18 cellular contexts compared by ENCODE assay signal in the genomic region with DNA sequence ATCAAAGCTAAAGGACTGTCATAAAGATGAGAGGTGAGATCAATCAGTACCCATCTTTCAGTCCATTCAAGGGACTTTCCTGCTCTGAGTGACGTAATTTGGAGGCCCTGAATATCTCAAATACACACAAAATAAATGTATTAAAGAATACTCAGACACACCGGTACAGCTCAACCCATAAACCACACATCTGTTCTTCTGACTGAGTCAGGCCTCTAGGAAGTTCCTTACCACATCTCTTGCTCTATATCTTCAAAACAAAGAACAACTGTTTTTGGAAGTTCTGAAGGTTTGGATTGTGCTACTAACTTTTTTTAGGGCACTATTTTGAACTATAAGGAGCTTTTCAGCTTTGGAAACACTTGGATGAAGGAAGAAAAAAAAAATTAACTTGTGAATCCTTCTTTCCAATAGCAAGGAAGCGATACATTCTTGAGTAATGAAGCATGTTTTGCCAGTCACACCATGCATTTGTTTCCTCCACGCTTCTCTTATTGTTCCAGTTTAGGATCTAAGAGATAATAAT.
DNase-seq lines count a peak whose midpoint lies in the region; FAIRE-seq and TF ChIP-seq lines count a peak whose summit lies in the region.
"Had no signal": no experiment of that assay in that cellular context is flagged by ENCODE, and none has a peak within 500 bp of the region (broad histone marks: within the 10 kb centered on the region; RNA-seq: fewer than 3 reads in every experiment).

No MANE protein-coding gene starts in this region.

- no peaks in the 10 kb centered on the region for H3K36me3 Mint-ChIP-seq in neural progenitor cell

- no peak overlapping the region for H3K4me3 ChIP-seq in Peyer's patch
- no peak overlapping the region for H3K4me3 ChIP-seq in neural progenitor cell
- H3K4me3 ChIP-seq: BLaER1 treated with 17β-estradiol and CSF1 and Interleukin-3, amounts not matched to agents 10 nM and 100 nM had no signal

- no peaks in the 10 kb centered on the region for H3K9me3 Mint-ChIP-seq in neural progenitor cell
- H3K9me3 Mint-ChIP-seq: activated CD4-positive, alpha-beta T cell treated with anti-CD3 and anti-CD28 coated beads, Interleukin-2, amount 10 ng/mL, durations not matched to agents 24 days and 14 days had no signal

- H3K4me3 Mint-ChIP-seq in neural progenitor cell, result no peak overlapping the region
- H3K4me3 Mint-ChIP-seq: activated CD4-positive, alpha-beta T cell treated with anti-CD3 and anti-CD28 coated beads, Interleukin-2, amount 10 ng/mL, durations not matched to agents 24 days and 14 days had no signal

- no peak overlapping the region for H2AFZ ChIP-seq in neural progenitor cell (replicated peaks)

- no peaks in the 10 kb centered on the region for H3K27me3 ChIP-seq in Peyer's patch
- no peaks in the 10 kb centered on the region for H3K27me3 ChIP-seq in neural progenitor cell
- H3K27me3 ChIP-seq: BLaER1 treated with 17β-estradiol and CSF1 and Interleukin-3, amounts not matched to agents 10 nM and 100 nM had no signal

- DNase-seq in EH (ENCODE audit: low read depth) (peak; percentile 53), NCI-H460 (ENCODE audit: extremely low read depth, low read depth) (peak; percentile 45), dedifferentiated amniotic fluid mesenchymal stem cell (ENCODE audit: extremely low spot score) (peak; percentile 14), myocyte (ENCODE audit: low read depth) (peak; percentile 40), HTR-8/SVneo (ENCODE audit: insufficient read length, low spot score) (no peak), Peyer's patch (no peak), neural progenitor cell (ENCODE audit: low spot score) (no peak), amygdala (lab: John Stamatoyannopoulos, UW) (no peak)
- DNase-seq: activated CD4-positive, alpha-beta T cell treated with anti-CD3 and anti-CD28 coated beads, Interleukin-2, amount 10 ng/mL, durations not matched to agents 24 days and 14 days; anterior cingulate cortex; erythroblast; midbrain; NCI-H1092; NCI-H446 treated with DMSO at 0.1 percent for 48 hours; posterior cingulate gyrus; stimulated activated CD4-positive, alpha-beta T cell treated with anti-CD3 and anti-CD28 coated beads, Interleukin-1b, Interleukin-23, amount 100 ng/mL, for 48 hours; T-helper 2 cell had no signal

- H3K9me3 ChIP-seq in Peyer's patch (no peaks in the 10 kb centered on the region), neural progenitor cell (ENCODE audit: low read depth) (no peaks in the 10 kb centered on the region)
- H3K9me3 ChIP-seq: BLaER1 treated with 17β-estradiol and CSF1 and Interleukin-3, amounts not matched to agents 10 nM and 100 nM had no signal

- no peaks in the 10 kb centered on the region for H3K27me3 Mint-ChIP-seq in neural progenitor cell (ENCODE audit: insufficient read depth, low read depth)
- H3K27me3 Mint-ChIP-seq: activated CD4-positive, alpha-beta T cell treated with anti-CD3 and anti-CD28 coated beads, Interleukin-2, amount 10 ng/mL, durations not matched to agents 24 days and 14 days had no signal

- TF ChIP-seq CTCF in Peyer's patch (IDR thresholded peaks at IDR 0.05) (no peak), neural progenitor cell (IDR thresholded peaks at IDR 0.05) (no peak)

- H3K4me1 ChIP-seq in Peyer's patch (no peaks in the 10 kb centered on the region), neural progenitor cell (no peaks in the 10 kb centered on the region)
- H3K4me1 ChIP-seq: BLaER1 treated with 17β-estradiol and CSF1 and Interleukin-3, amounts not matched to agents 10 nM and 100 nM had no signal

- H3K4me2 ChIP-seq in neural progenitor cell, result no peak overlapping the region
- H3K4me2 ChIP-seq: BLaER1 treated with 17β-estradiol and CSF1 and Interleukin-3, amounts not matched to agents 10 nM and 100 nM had no signal

- no peaks in the 10 kb centered on the region for H3F3A ChIP-seq in neural progenitor cell (ENCODE audit: low read depth)

- FAIRE-seq in HTR-8/SVneo (lab: Jason Lieb, UNC), result no peak

- H3K79me2 ChIP-seq in neural progenitor cell (ENCODE audit: low read depth), result no peaks in the 10 kb centered on the region

- H3K27ac ChIP-seq in Peyer's patch, result no peak overlapping the region
- no peak overlapping the region for H3K27ac ChIP-seq in neural progenitor cell
- H3K27ac ChIP-seq: BLaER1 treated with 17β-estradiol and CSF1 and Interleukin-3, amounts not matched to agents 10 nM and 100 nM had no signal

- no peak overlapping the region for H3K9ac ChIP-seq in neural progenitor cell
- H3K9ac ChIP-seq: BLaER1 treated with 17β-estradiol and CSF1 and Interleukin-3, amounts not matched to agents 10 nM and 100 nM had no signal

- H3K27ac Mint-ChIP-seq in neural progenitor cell, result no peak overlapping the region
- H3K27ac Mint-ChIP-seq: activated CD4-positive, alpha-beta T cell treated with anti-CD3 and anti-CD28 coated beads, Interleukin-2, amount 10 ng/mL, durations not matched to agents 24 days and 14 days had no signal

- H4K20me1 ChIP-seq in neural progenitor cell (ENCODE audit: low read depth), result no peaks in the 10 kb centered on the region
- H4K20me1 ChIP-seq: BLaER1 treated with 17β-estradiol and CSF1 and Interleukin-3, amounts not matched to agents 10 nM and 100 nM had no signal

- no peak for TF ChIP-seq POLR2A in Peyer's patch (IDR thresholded peaks at IDR 0.05)

- H3K36me3 ChIP-seq in Peyer's patch (no peaks in the 10 kb centered on the region), neural progenitor cell (no peaks in the 10 kb centered on the region)
- H3K36me3 ChIP-seq: BLaER1 treated with 17β-estradiol and CSF1 and Interleukin-3, amounts not matched to agents 10 nM and 100 nM had no signal

- H3K4me1 Mint-ChIP-seq in neural progenitor cell, result no peaks in the 10 kb centered on the region
- H3K4me1 Mint-ChIP-seq: activated CD4-positive, alpha-beta T cell treated with anti-CD3 and anti-CD28 coated beads, Interleukin-2, amount 10 ng/mL, durations not matched to agents 24 days and 14 days had no signal

Comparison
In these comparisons a context has a peak if more than half of its experiments do, and no peak if none do; other contexts are left out.
1. DNase-seq: peak in EH (single experiment), NCI-H460 (single experiment), dedifferentiated amniotic fluid mesenchymal stem cell (single experiment) and myocyte (single experiment); none in HTR-8/SVneo (single experiment), Peyer's patch (0 of 3), neural progenitor cell (single experiment) and amygdala (0 of 56).